Comparison of ENCODE assay signal across 1 cellular context in the genomic region with DNA sequence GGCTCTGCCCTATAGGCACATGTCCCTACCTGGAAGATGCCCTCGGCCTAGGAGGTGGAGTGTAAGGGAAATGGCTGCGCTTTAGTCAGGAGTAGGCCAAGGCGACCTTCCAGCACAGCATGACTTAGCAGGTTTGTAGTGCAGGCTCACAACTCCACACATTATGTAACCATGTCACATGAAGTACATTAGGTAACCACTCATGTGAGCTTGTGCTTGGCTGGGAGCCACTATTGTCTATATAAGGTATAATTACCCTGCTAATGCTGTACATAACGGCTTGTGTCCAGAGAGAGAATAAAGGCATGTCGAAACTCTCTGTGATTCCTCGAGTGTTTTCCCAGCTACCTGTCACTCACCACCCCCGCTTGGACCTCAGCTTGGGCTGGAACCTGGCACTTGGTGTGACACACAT.
A peak's percentile ranks its signal among the peaks of the same experiment; 100 is the strongest.
TF ChIP-seq lines count a peak whose summit lies in the region.

No MANE protein-coding gene starts in this region.

TF ChIP-seq in K562, 482 proteins besides CTCF, POLR2A, EP300 and RAD21 (continued from another document):
- TF ChIP-seq AFF4 (CRISPR knock-in tag; IDR thresholded peaks at IDR 0.05) = no peak
- TF ChIP-seq ZNF584 (CRISPR knock-in tag; IDR thresholded peaks at IDR 0.05; ENCODE audit: low read depth) = no peak
- TF ChIP-seq, protein P1, sequence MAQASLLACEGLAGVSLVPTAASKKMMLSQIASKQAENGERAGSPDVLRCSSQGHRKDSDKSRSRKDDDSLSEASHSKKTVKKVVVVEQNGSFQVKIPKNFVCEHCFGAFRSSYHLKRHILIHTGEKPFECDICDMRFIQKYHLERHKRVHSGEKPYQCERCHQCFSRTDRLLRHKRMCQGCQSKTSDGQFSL (CRISPR knock-in tag; IDR thresholded peaks at IDR 0.05) = no peak
- TF ChIP-seq, protein P1 (tag; IDR thresholded peaks at IDR 0.05) = no peak
- TF ChIP-seq, protein P2, sequence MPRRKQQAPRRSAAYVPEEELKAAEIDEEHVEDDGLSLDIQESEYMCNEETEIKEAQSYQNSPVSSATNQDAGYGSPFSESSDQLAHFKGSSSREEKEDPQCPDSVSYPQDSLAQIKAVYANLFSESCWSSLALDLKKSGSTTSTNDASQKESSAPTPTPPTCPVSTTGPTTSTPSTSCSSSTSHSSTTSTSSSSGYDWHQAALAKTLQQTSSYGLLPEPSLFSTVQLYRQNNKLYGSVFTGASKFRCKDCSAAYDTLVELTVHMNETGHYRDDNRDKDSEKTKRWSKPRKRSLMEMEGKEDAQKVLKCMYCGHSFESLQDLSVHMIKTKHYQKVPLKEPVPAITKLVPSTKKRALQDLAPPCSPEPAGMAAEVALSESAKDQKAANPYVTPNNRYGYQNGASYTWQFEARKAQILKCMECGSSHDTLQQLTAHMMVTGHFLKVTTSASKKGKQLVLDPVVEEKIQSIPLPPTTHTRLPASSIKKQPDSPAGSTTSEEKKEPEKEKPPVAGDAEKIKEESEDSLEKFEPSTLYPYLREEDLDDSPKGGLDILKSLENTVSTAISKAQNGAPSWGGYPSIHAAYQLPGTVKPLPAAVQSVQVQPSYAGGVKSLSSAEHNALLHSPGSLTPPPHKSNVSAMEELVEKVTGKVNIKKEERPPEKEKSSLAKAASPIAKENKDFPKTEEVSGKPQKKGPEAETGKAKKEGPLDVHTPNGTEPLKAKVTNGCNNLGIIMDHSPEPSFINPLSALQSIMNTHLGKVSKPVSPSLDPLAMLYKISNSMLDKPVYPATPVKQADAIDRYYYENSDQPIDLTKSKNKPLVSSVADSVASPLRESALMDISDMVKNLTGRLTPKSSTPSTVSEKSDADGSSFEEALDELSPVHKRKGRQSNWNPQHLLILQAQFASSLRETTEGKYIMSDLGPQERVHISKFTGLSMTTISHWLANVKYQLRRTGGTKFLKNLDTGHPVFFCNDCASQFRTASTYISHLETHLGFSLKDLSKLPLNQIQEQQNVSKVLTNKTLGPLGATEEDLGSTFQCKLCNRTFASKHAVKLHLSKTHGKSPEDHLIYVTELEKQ (CRISPR knock-in tag; IDR thresholded peaks at IDR 0.05) = no peak
- no peak for TF ChIP-seq ZNF507 (tag; conservative IDR thresholded peaks at IDR 0.05)
- TF ChIP-seq, protein P3, sequence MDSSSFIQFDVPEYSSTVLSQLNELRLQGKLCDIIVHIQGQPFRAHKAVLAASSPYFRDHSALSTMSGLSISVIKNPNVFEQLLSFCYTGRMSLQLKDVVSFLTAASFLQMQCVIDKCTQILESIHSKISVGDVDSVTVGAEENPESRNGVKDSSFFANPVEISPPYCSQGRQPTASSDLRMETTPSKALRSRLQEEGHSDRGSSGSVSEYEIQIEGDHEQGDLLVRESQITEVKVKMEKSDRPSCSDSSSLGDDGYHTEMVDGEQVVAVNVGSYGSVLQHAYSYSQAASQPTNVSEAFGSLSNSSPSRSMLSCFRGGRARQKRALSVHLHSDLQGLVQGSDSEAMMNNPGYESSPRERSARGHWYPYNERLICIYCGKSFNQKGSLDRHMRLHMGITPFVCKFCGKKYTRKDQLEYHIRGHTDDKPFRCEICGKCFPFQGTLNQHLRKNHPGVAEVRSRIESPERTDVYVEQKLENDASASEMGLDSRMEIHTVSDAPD (CRISPR knock-in tag; IDR thresholded peaks at IDR 0.05) = no peak
- no peak for TF ChIP-seq ZSCAN32 (CRISPR knock-in tag; IDR thresholded peaks at IDR 0.05)
- TF ChIP-seq HDAC1 (IDR thresholded peaks at IDR 0.05) = no peak
- TF ChIP-seq POLR2AphosphoS5 (IDR thresholded peaks at IDR 0.05; ENCODE audit: control insufficient read depth, insufficient read depth, low read depth, low read length) = no peak
- TF ChIP-seq TSC22D4 (tag; IDR thresholded peaks at IDR 0.05) = no peak
- TF ChIP-seq EGR1 (conservative IDR thresholded peaks at IDR 0.05) = no peak
- TF ChIP-seq TEAD1 (CRISPR knock-in tag; IDR thresholded peaks at IDR 0.05) = peak in 1 of 2 experiments; percentile 70; a peak in 1 of 4 replicates
- no peak for TF ChIP-seq PHB2 (IDR thresholded peaks at IDR 0.05; ENCODE audit: low read depth)
- TF ChIP-seq TFAM (CRISPR knock-in tag; conservative IDR thresholded peaks at IDR 0.05) = no peak
- TF ChIP-seq POLR3A (IDR thresholded peaks at IDR 0.05; ENCODE audit: borderline replicate concordance, extremely low read depth, insufficient read depth, insufficient read length) = no peak
